8 cellular contexts compared by ENCODE assay signal in genomic region chr20:25862967-25863530, GRCh38.
DNase-seq lines count a peak whose midpoint lies in the region; ATAC-seq and TF ChIP-seq lines count a peak whose summit lies in the region.
"Not testable (repeated sequence)": the region's sequence is repeated elsewhere in the genome, so short reads cannot be mapped to it uniquely, and the experiment has no call there.

No MANE protein-coding gene starts in this region.

- not testable (repeated sequence) for H3K36me3 Mint-ChIP-seq in CD8-positive, alpha-beta T cell

- peaks cover 56% of the 10 kb centered on the region for H3K4me1 ChIP-seq in CD8-positive, alpha-beta T cell (ENCODE audit: insufficient read depth, low read length)
- H3K4me1 ChIP-seq in esophagus squamous epithelium, result peaks cover 34 to 78% (median 49%) of the 10 kb centered on the region in 3 donors

- peak overlapping the region; percentile 39 for H3K4me3 ChIP-seq in CD8-positive, alpha-beta T cell (ENCODE audit: low read depth, low read length)
- peak overlapping the region; percentile 15 to 67 (median 42) for H3K4me3 ChIP-seq in esophagus squamous epithelium

- H3K4me3 Mint-ChIP-seq in CD8-positive, alpha-beta T cell, result peak overlapping the region; percentile 83

- not testable (repeated sequence) for ATAC-seq in CD8-positive, alpha-beta T cell
- peak; percentile 63 for ATAC-seq in GM21723 (IDR thresholded peaks at IDR 0.05; ENCODE audit: unreplicated experiment)

- not testable (repeated sequence) for H3K27ac Mint-ChIP-seq in CD8-positive, alpha-beta T cell

- H3K9me3 ChIP-seq in CD8-positive, alpha-beta T cell (ENCODE audit: low read length); esophagus squamous epithelium: not testable (repeated sequence)

- CTCF ChIA-PET in CD8-positive, alpha-beta T cell (lab: Charles Lee), result not testable (repeated sequence)

- intact Hi-C loops in CD8-positive, alpha-beta T cell (cut with DNase I, micrococcal nuclease); esophagus squamous epithelium (cut with DNase I): not testable (repeated sequence)

- H3K27ac ChIP-seq in CD8-positive, alpha-beta T cell (ENCODE audit: low read depth, low read length); esophagus squamous epithelium: not testable (repeated sequence)

- H3K4me1 Mint-ChIP-seq in CD8-positive, alpha-beta T cell (ENCODE audit: low read depth), result peaks cover 67% of the 10 kb centered on the region

- POLR2A ChIA-PET in CD8-positive, alpha-beta T cell (lab: Charles Lee), result not testable (repeated sequence)

- peaks cover 70% of the 10 kb centered on the region for H3K27me3 Mint-ChIP-seq in CD8-positive, alpha-beta T cell (ENCODE audit: low read depth)

- not testable (repeated sequence) for TF ChIP-seq CTCF in CD8-positive, alpha-beta T cell (IDR thresholded peaks at IDR 0.05)
- peak in 3 of 6 experiments; percentile 10 to 54 (median 25) for TF ChIP-seq CTCF in esophagus squamous epithelium (IDR thresholded peaks at IDR 0.05)

- H3K27me3 ChIP-seq in CD8-positive, alpha-beta T cell (ENCODE audit: insufficient read depth, low read length), result peaks cover 26% of the 10 kb centered on the region
- H3K27me3 ChIP-seq in esophagus squamous epithelium, result peaks cover 0 to 96% (median 0%) of the 10 kb centered on the region in 4 donors

- not testable (repeated sequence) for H3K36me3 ChIP-seq in CD8-positive, alpha-beta T cell (ENCODE audit: insufficient read depth, low read length); esophagus squamous epithelium

- not testable (repeated sequence) for H3K9me3 Mint-ChIP-seq in CD8-positive, alpha-beta T cell

- peak; percentile 47 to 82 (median 75) for DNase-seq in CD8-positive, alpha-beta T cell
- DNase-seq in NAMALWA (ENCODE audit: low spot score), result peak; percentile 85
- DNase-seq in SHP77 treated with DMSO at 0.1 percent for 48 hours (lab: John Stamatoyannopoulos, UW), result peak; percentile 78
- DNase-seq in activated T-helper 1 cell treated with anti-CD3 and anti-CD28 coated beads, Interleukin-2, amount 50 U/mL, for 16 hours (ENCODE audit: low read depth in 1 of 2, low spot score in 1 of 2), result peak; percentile 57 to 63
- not testable (repeated sequence) for DNase-seq in esophagus squamous epithelium (lab: John Stamatoyannopoulos, UW)
- peak; percentile 89 for DNase-seq in mucosa of gallbladder (ENCODE audit: low spot score)
- peak; percentile 61 for DNase-seq in stimulated activated CD8-positive, alpha-beta memory T cell treated with anti-CD3 and anti-CD28 coated beads, Interleukin-15, amount 100 ng/mL, for 1 hour (ENCODE audit: low read depth)

- no CpG with 5 or more reads among the region's 53 CpGs for WGBS in esophagus squamous epithelium, 2 donors

- not testable (repeated sequence) for TF ChIP-seq POLR2A in esophagus squamous epithelium (IDR thresholded peaks at IDR 0.05)
